Comparison of ENCODE assay signal across 22 cellular contexts in the genomic region with DNA sequence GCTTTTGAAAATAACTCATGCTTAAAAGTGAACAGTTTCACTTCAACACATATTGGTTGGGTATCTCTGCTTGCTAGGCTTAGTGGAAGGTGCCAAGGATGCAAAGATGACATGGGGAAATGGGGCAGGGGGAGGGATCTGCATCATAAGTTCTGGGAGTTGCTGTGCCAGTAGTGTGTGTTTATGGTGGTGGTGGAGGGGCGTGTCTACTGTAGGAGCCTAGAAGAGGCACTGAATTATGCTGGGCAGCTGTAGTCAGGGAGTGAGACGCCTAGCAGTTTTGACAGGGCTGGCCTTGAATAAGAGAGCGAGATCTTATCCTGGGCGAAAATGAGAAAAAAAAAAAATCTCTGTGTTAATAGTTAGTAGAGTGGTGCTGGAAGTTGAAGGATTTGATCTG. TPM values are rescaled to one million over a fixed set of nuclear protein-coding genes. Genes with fewer than 3 reads are reported as not detected.
DNase-seq lines count a peak whose midpoint lies in the region; ATAC-seq, FAIRE-seq and TF ChIP-seq lines count a peak whose summit lies in the region.
"Had no signal": no experiment of that assay in that cellular context is flagged by ENCODE, and none has a peak within 500 bp of the region (broad histone marks: within the 10 kb centered on the region; RNA-seq: fewer than 3 reads in every experiment).

No MANE protein-coding gene starts in this region.

- H2BK12ac ChIP-seq in H1 (ENCODE audit: low read depth, low read length) = no peak overlapping the region

- peaks cover 17 to 50% (median 39%) of the 10 kb centered on the region in 4 experiments for H3K27me3 ChIP-seq in H1 (replicated peaks in 1 of 4; ENCODE audit: control insufficient read depth in 3 of 4, extremely low read depth in 1 of 4, insufficient read depth in 3 of 4, low read length in 3 of 4)
- H3K27me3 ChIP-seq in neural progenitor cell = peaks cover 95% of the 10 kb centered on the region
- peaks cover 98% of the 10 kb centered on the region for H3K27me3 ChIP-seq in foreskin keratinocyte

- H3K9me3 Mint-ChIP-seq in neural progenitor cell = no peaks in the 10 kb centered on the region

- FAIRE-seq in H1 (lab: Jason Lieb, UNC) = no peak
- FAIRE-seq: GM12891, K562, RCC 7860 had no signal

- H2BK120ac ChIP-seq in H1 (replicated peaks; ENCODE audit: low read depth, low read length) = no peak overlapping the region

- H3K4me3 ChIP-seq in H1 (ENCODE audit: extremely low read depth in 1 of 4, insufficient read depth in 2 of 4, low read depth in 3 of 4, low read length in 4 of 4) (peak overlapping the region in 1 of 4 experiments; percentile 39; a peak in 2 of 8 replicates), neural progenitor cell (no peak overlapping the region)
- H3K4me3 ChIP-seq: K562 had no signal

- H3K23ac ChIP-seq in H1 (ENCODE audit: insufficient read length) = no peak overlapping the region

- no peak overlapping the region for H4K5ac ChIP-seq in H1 (ENCODE audit: insufficient read length, low read depth, low read length)

- 17% methylated on average over 4 of the region's 4 CpGs; no CpG with 5 or more reads in 1 of the 2 experiments for WGBS in H1 (ENCODE audit: extremely low coverage in 1 of 2, insufficient coverage in 1 of 2, insufficient read length in 1 of 2, insufficient replicate concordance in 2 of 2, low coverage in 1 of 2, low lambda C conversion rate in 2 of 2, missing lambda C conversion rate in 1 of 2), 2 experiments

- CTCF ChIA-PET in H1 (lab: Charles Lee; ENCODE audit: partially characterized antibody) = interaction anchor here (0.8 to 8.6 kb wide), 7 partner anchors 13 to 95 kb away, joined by 3 to 73 read pairs (median 5); a partner anchor contains a TSS

- no peak for TF ChIP-seq RAD21 in H1 (IDR thresholded peaks at IDR 0.05 in 1 of 2, conservative IDR thresholded peaks at IDR 0.05 in 1 of 2; ENCODE audit: low read depth in 2 of 2, low read length in 2 of 2)

- H2AFZ ChIP-seq in H1 (ENCODE audit: low read length) (no peak overlapping the region), neural progenitor cell (replicated peaks) (no peak overlapping the region)

- peaks cover 11% of the 10 kb centered on the region for H3K23me2 ChIP-seq in H1 (ENCODE audit: low read depth, low read length)

- no peak overlapping the region for H3K18ac ChIP-seq in H1 (ENCODE audit: extremely low read depth, low read length)

- no peaks in the 10 kb centered on the region for H3K79me1 ChIP-seq in H1 (ENCODE audit: low read depth, low read length)

- peak; percentile 21 for DNase-seq in DMS 273 (lab: John Stamatoyannopoulos, UW; ENCODE audit: unreplicated experiment)
- DNase-seq in DMS 273 treated with DMSO at 0.1 percent for 48 hours (lab: John Stamatoyannopoulos, UW) = no peak
- DNase-seq in NCI-H69 (lab: John Stamatoyannopoulos, UW) = peak; percentile 36
- DNase-seq in H1 (ENCODE audit: low read depth in 1 of 2, low spot score in 2 of 2) = no peak
- peak; percentile 35 for DNase-seq in neural progenitor cell (ENCODE audit: low spot score)
- no peak for DNase-seq in foreskin keratinocyte
- no peak for DNase-seq in NCI-H2107 (lab: John Stamatoyannopoulos, UW)
- DNase-seq: Calu3; CD4-positive, alpha-beta memory T cell; DND-41; GF-D8; GOT3; MV-4-11; NCI-H1417 treated with DMSO at 0.1 percent for 48 hours; NCI-H1930; NCI-H524 treated with DMSO at 0.1 percent for 48 hours; Right ventricle myocardium superior had no signal

- no peak overlapping the region for H2BK5ac ChIP-seq in H1 (ENCODE audit: low read depth, low read length)

- no peaks in the 10 kb centered on the region for H3K36me3 Mint-ChIP-seq in neural progenitor cell

- H3K9ac ChIP-seq in H1 (replicated peaks in 1 of 4; ENCODE audit: extremely low read depth in 1 of 4, low read depth in 3 of 4, low read length in 3 of 4) (no peak overlapping the region), neural progenitor cell (no peak overlapping the region)

- H3K27ac Mint-ChIP-seq in neural progenitor cell = no peak overlapping the region
- H3K27ac Mint-ChIP-seq: CD4-positive, alpha-beta memory T cell had no signal

- H2AK5ac ChIP-seq in H1 (ENCODE audit: low read depth, low read length) = no peak overlapping the region

- TF ChIP-seq CTCF in H1 (IDR thresholded peaks at IDR 0.05; ENCODE audit: control extremely low read depth in 1 of 3, insufficient read depth in 1 of 3, low read depth in 1 of 3, low read length in 3 of 3) (no peak), neural progenitor cell (IDR thresholded peaks at IDR 0.05) (no peak), foreskin keratinocyte (conservative IDR thresholded peaks at IDR 0.05) (no peak)

- 0 out of 2 replicates have a peak overlapping the region, but pooled peaks have one; percentile 10 for H2BK15ac ChIP-seq in H1 (ENCODE audit: low read length)

- H3K4me2 ChIP-seq in H1 (ENCODE audit: insufficient read depth in 1 of 2, low read depth in 2 of 2, low read length in 2 of 2) = peak overlapping the region; percentile 49 to 59
- no peak overlapping the region for H3K4me2 ChIP-seq in neural progenitor cell

- peaks cover 4 to 7% of the 10 kb centered on the region in 2 experiments for H4K20me1 ChIP-seq in H1 (replicated peaks in 1 of 2; ENCODE audit: control insufficient read depth in 1 of 2, insufficient read depth in 2 of 2, low read length in 2 of 2)
- peaks cover 36% of the 10 kb centered on the region for H4K20me1 ChIP-seq in neural progenitor cell (ENCODE audit: low read depth)

- no peak overlapping the region for H3K56ac ChIP-seq in H1 (replicated peaks; ENCODE audit: insufficient read length, low read depth, low read length)

- H3K4me1 Mint-ChIP-seq in neural progenitor cell = peaks cover 28% of the 10 kb centered on the region

- no peak for TF ChIP-seq EP300 in H1 (IDR thresholded peaks at IDR 0.05; ENCODE audit: borderline replicate concordance in 1 of 2, low read depth in 2 of 2, low read length in 2 of 2)

- H3K4me1 ChIP-seq in H1 (replicated peaks in 1 of 4; ENCODE audit: control insufficient read depth in 3 of 4, insufficient read depth in 4 of 4, low read length in 3 of 4) (peaks cover 0 to 17% (median 12%) of the 10 kb centered on the region in 4 experiments; a peak in 6 of 7 replicates), neural progenitor cell (peaks cover 4% of the 10 kb centered on the region), foreskin keratinocyte (no peaks in the 10 kb centered on the region)

- no peak overlapping the region for H3K14ac ChIP-seq in H1 (ENCODE audit: insufficient read length)

- no peak overlapping the region for H3K4me3 Mint-ChIP-seq in neural progenitor cell
- H3K4me3 Mint-ChIP-seq: CD4-positive, alpha-beta memory T cell had no signal

- H3K4ac ChIP-seq in H1 (replicated peaks; ENCODE audit: insufficient read length, low read depth, low read length) = no peak overlapping the region

- H4K8ac ChIP-seq in H1 (ENCODE audit: extremely low read depth, insufficient read depth, low read length) = no peak overlapping the region

- no peak for TF ChIP-seq POLR2A in H1 (IDR thresholded peaks at IDR 0.05; ENCODE audit: control extremely low read depth in 1 of 2, low read depth in 2 of 2, low read length in 2 of 2)

- peaks cover 45% of the 10 kb centered on the region for H3K27me3 Mint-ChIP-seq in neural progenitor cell (ENCODE audit: insufficient read depth, low read depth)

- peak overlapping the region; percentile 49; the same call in 1 of the 2 replicates for H2BK20ac ChIP-seq in H1 (ENCODE audit: low read length)

- POLR2A ChIA-PET in H1 (lab: Charles Lee; ENCODE audit: partially characterized antibody) = no interaction called here

- ATAC-seq in HG03025 (IDR thresholded peaks at IDR 0.05; ENCODE audit: low FRiP score, unreplicated experiment) (no peak), foreskin keratinocyte (no peak)
- ATAC-seq: K562 had no signal

- H3K9me3 ChIP-seq in H1 (ENCODE audit: insufficient read depth in 2 of 2, low read depth in 1 of 2, low read length in 1 of 2) (no peaks in the 10 kb centered on the region), neural progenitor cell (ENCODE audit: low read depth) (no peaks in the 10 kb centered on the region)

- H4K91ac ChIP-seq in H1 (replicated peaks; ENCODE audit: insufficient read length, low read length) = no peak overlapping the region

- no peak overlapping the region for H3K27ac ChIP-seq in H1 (ENCODE audit: low read depth, low read length)
- H3K27ac ChIP-seq in neural progenitor cell = no peak overlapping the region
- no peak overlapping the region for H3K27ac ChIP-seq in foreskin keratinocyte
- H3K27ac ChIP-seq: 22Rv1 had no signal

- peaks cover 22% of the 10 kb centered on the region for H3F3A ChIP-seq in neural progenitor cell (ENCODE audit: low read depth)

- H3K79me2 ChIP-seq in H1 (ENCODE audit: control insufficient read depth in 1 of 2, insufficient read depth in 2 of 2, low read length in 2 of 2) = no peaks in the 10 kb centered on the region
- no peaks in the 10 kb centered on the region for H3K79me2 ChIP-seq in neural progenitor cell (ENCODE audit: low read depth)

- H3K36me3 ChIP-seq in H1 (ENCODE audit: control insufficient read depth in 2 of 4, insufficient read depth in 4 of 4, low read length in 3 of 4) (no peaks in the 10 kb centered on the region), neural progenitor cell (no peaks in the 10 kb centered on the region)

RNA-seq across cellular contexts. Expression of a gene that starts 3.0 kb away (rescaled TPM):
- total RNA-seq in H1 (2021; fragmentation: NEBNext Ultra II Directional; extraction: Animal tissue kit (Norgen Biotek cat#: 25700)) = 1.6 and 1.7 TPM in 2 replicates
- 0.47 and 0.63 TPM in 2 replicates for polyA plus RNA-seq in H1 (2011; rRNA removed)
- polyA plus RNA-seq in H1 (2011; cell fraction: cytosol; rRNA removed) = 1.1 TPM
- polyA plus RNA-seq in H1 (2011; cell fraction: nucleus; rRNA removed) = 0.60 TPM
- polyA plus RNA-seq in H1 (2012, experiment 1 of 2) = 0.57 to 1.4 TPM (median 0.73 TPM) in 4 replicates
- 0.28 TPM for polyA plus RNA-seq in H1 (2012, experiment 2 of 2)
- polyA plus RNA-seq in H1 (2013, experiment 1 of 2) = 1.2 TPM
- polyA plus RNA-seq in H1 (2013, experiment 2 of 2) = 1.2 TPM
- 0.78 and 1.4 TPM in 2 replicates for polyA minus RNA-seq in H1 (2011; rRNA and poly(A)+ RNA removed)
- 0.51 TPM for polyA minus RNA-seq in H1 (2011; cell fraction: cytosol; rRNA and poly(A)+ RNA removed)
- 1.1 TPM for polyA minus RNA-seq in H1 (2011; cell fraction: nucleus; rRNA and poly(A)+ RNA removed)
- 0.19 TPM in 1 of 2 replicates, not detected in the other for total RNA-seq in neural progenitor cell (ENCODE audit: low replicate concordance)
- total RNA-seq in foreskin keratinocyte = not detected in 2 replicates
- 0.04 TPM in 2 replicates for polyA plus RNA-seq in foreskin keratinocyte
- total RNA-seq: CD4-positive, alpha-beta memory T cell; K562 had no signal
- polyA plus RNA-seq: CD4-positive, alpha-beta memory T cell; K562 had no signal

RNA-seq across cellular contexts. Expression of a gene that starts 28.4 kb away (rescaled TPM):
- 11.9 and 13.0 TPM in 2 replicates for total RNA-seq in H1 (2021; fragmentation: NEBNext Ultra II Directional; extraction: Animal tissue kit (Norgen Biotek cat#: 25700))
- 1.8 and 3.6 TPM in 2 replicates for polyA plus RNA-seq in H1 (2011; rRNA removed)
- 4.7 TPM for polyA plus RNA-seq in H1 (2011; cell fraction: cytosol; rRNA removed)
- polyA plus RNA-seq in H1 (2011; cell fraction: nucleus; rRNA removed) = 2.8 TPM
- 5.9 to 10.6 TPM (median 8.3 TPM) in 4 replicates for polyA plus RNA-seq in H1 (2012, experiment 1 of 2)
- 0.46 TPM for polyA plus RNA-seq in H1 (2012, experiment 2 of 2)
- polyA plus RNA-seq in H1 (2013, experiment 1 of 2) = 5.9 TPM
- 6.0 TPM for polyA plus RNA-seq in H1 (2013, experiment 2 of 2)
- 9.8 and 13.9 TPM in 2 replicates for polyA minus RNA-seq in H1 (2011; rRNA and poly(A)+ RNA removed)
- polyA minus RNA-seq in H1 (2011; cell fraction: cytosol; rRNA and poly(A)+ RNA removed) = 3.7 TPM
- 20.9 TPM for polyA minus RNA-seq in H1 (2011; cell fraction: nucleus; rRNA and poly(A)+ RNA removed)
- total RNA-seq in neural progenitor cell (ENCODE audit: low replicate concordance) = 7.0 and 11.8 TPM in 2 replicates
- total RNA-seq in foreskin keratinocyte = 12.1 and 12.9 TPM in 2 replicates
- 2.8 TPM in 2 replicates for polyA plus RNA-seq in foreskin keratinocyte

Comparison
In these comparisons a context has a peak if more than half of its experiments do, and no peak if none do; other contexts are left out.
1. DNase-seq: peak in DMS 273 (single experiment), NCI-H69 (single experiment) and neural progenitor cell (single experiment); none in DMS 273 treated with DMSO at 0.1 percent for 48 hours (single experiment), H1 (0 of 2), foreskin keratinocyte (0 of 2) and NCI-H2107 (single experiment).